17 cellular contexts compared by ENCODE assay signal in the genomic region with DNA sequence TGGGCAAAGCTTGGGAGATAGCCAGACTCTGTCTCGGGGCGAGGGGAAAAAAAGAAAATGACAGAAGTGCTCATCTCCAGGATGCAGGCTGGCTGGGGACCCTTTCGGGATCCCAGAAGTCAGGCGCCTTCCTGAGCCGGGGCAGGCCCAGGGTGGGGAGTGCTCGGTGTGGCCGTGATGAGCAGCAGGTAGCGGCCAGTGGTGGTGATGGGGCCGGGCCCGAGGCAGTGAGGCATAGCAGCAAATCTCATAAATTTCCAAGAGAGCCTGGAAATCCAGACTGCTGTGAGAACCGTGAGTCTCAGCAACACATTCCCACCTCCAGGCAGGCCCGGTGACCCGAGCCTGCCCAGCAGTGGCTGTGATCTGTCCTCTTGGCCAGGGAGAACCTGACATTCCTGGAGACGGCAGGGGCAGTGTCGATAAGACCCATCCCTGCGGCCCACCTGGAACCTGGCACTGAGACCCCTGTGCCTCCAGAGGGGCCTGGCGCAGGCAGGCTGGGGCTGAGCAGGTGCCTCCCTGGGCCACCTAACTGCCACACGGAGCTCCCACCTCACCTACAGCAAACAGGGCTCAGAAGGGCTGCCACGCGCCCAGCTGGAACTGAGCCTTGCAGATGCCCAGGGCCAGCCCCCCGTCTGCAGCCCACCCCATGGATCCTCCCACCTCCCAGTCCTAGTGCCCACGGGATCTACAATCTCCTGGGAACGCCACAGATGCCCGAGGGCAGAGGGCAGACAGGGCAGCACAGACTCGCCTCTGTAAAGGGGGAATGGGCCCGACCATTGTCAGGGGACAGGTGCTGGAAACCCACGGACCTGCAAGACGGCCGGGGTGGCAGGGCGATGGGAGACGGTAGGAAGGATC. TPM values are rescaled to one million over a fixed set of nuclear protein-coding genes. Genes with fewer than 3 reads are reported as not detected.
A peak's percentile ranks its signal among the peaks of the same experiment; 100 is the strongest.
DNase-seq lines count a peak whose midpoint lies in the region; ATAC-seq, FAIRE-seq and TF ChIP-seq lines count a peak whose summit lies in the region.
"Had no signal": no experiment of that assay in that cellular context is flagged by ENCODE, and none has a peak within 500 bp of the region (broad histone marks: within the 10 kb centered on the region; RNA-seq: fewer than 3 reads in every experiment).

No MANE protein-coding gene starts in this region.

- dilution Hi-C loops in mammary epithelial cell (cut with HindIII; ENCODE audit: low sequenced_read_pairs), result loop anchor here (5.0 kb wide), 3 partner anchors 92 to 183 kb away; no protein-coding TSS in a partner anchor

- POLR2A ChIA-PET in K562 (lab: Yijun Ruan, JAX), result no interaction called here

- no peak for TF ChIP-seq RAD21 in K562 (CRISPR knock-in tag; conservative IDR thresholded peaks at IDR 0.05 in 1 of 2, IDR thresholded peaks at IDR 0.05 in 1 of 2)

- ATAC-seq in K562 (no peak), mucosa of descending colon (no peak)

- H3K4me1 ChIP-seq in K562 (replicated peaks in 1 of 2; ENCODE audit: control insufficient read depth in 2 of 2, insufficient read depth in 2 of 2, low read length in 2 of 2), result peaks cover 0 to 20% of the 10 kb centered on the region in 2 experiments; a peak in 1 of 5 replicates
- H3K4me1 ChIP-seq in mammary epithelial cell (ENCODE audit: insufficient read depth, low read length), result no peaks in the 10 kb centered on the region
- no peaks in the 10 kb centered on the region for H3K4me1 ChIP-seq in mucosa of descending colon (ENCODE audit: low read depth)
- H3K4me1 ChIP-seq: Caco-2 had no signal

- no peaks in the 10 kb centered on the region for H3K27me3 Mint-ChIP-seq in activated T-cell treated with anti-CD3 and anti-CD28 coated beads, Interleukin-2, amount 50 U/mL, for 24 hours
- no peaks in the 10 kb centered on the region for H3K27me3 Mint-ChIP-seq in nephron progenitor cell (ENCODE audit: low read depth, poor library complexity)
- H3K27me3 Mint-ChIP-seq: CD8-positive, alpha-beta memory T cell had no signal

- H3K4me3 ChIP-seq in K562 (no peak overlapping the region), mammary epithelial cell (replicated peaks in 1 of 3; ENCODE audit: insufficient read depth in 1 of 3, low read depth in 2 of 3, low read length in 3 of 3) (no peak overlapping the region), mucosa of descending colon (no peak overlapping the region)
- H3K4me3 ChIP-seq: BLaER1 had no signal

- H3K36me3 ChIP-seq in K562 (ENCODE audit: control insufficient read depth, insufficient read depth, low read length), result peaks cover 95% of the 10 kb centered on the region; the same call in 2 of the 3 replicates
- H3K36me3 ChIP-seq in mammary epithelial cell (ENCODE audit: insufficient read depth, low read length), result peaks cover 38% of the 10 kb centered on the region
- H3K36me3 ChIP-seq in mucosa of descending colon (ENCODE audit: low read depth), result peaks cover 30% of the 10 kb centered on the region

- 93% methylated on average over 24 of the region's 31 CpGs for WGBS in K562 (ENCODE audit: insufficient coverage, low coverage, missing lambda C conversion rate)
- 90% methylated on average over 15 of the region's 31 CpGs for WGBS in mammary epithelial cell (ENCODE audit: low coverage, missing lambda C conversion rate)

- H4K20me1 ChIP-seq in K562 (replicated peaks; ENCODE audit: control insufficient read depth, insufficient read depth, low read length) (peaks cover 4% of the 10 kb centered on the region; the same call in 1 of the 2 replicates), mammary epithelial cell (ENCODE audit: insufficient read depth, low read length) (no peaks in the 10 kb centered on the region)

- H3K9me3 ChIP-seq in K562 (replicated peaks; ENCODE audit: control insufficient read depth, insufficient read depth, low read depth, low read length) (no peaks in the 10 kb centered on the region), mammary epithelial cell (replicated peaks; ENCODE audit: insufficient read depth, low read length) (no peaks in the 10 kb centered on the region), mucosa of descending colon (no peaks in the 10 kb centered on the region)
- H3K9me3 ChIP-seq: BLaER1, Caco-2 had no signal

- CTCF ChIA-PET in K562 (lab: Yijun Ruan, JAX; ENCODE audit: low intra/inter-chr PET ratio) (no interaction called here), mammary epithelial cell (lab: Charles Lee; ENCODE audit: low non-redundant PET) (no interaction called here)

- no peak overlapping the region for H3K4me3 Mint-ChIP-seq in activated T-cell treated with anti-CD3 and anti-CD28 coated beads, Interleukin-2, amount 50 U/mL, for 24 hours
- no peak overlapping the region for H3K4me3 Mint-ChIP-seq in nephron progenitor cell
- H3K4me3 Mint-ChIP-seq: CD8-positive, alpha-beta memory T cell; H9 had no signal

- no peaks in the 10 kb centered on the region for H3K9me3 Mint-ChIP-seq in activated T-cell treated with anti-CD3 and anti-CD28 coated beads, Interleukin-2, amount 50 U/mL, for 24 hours
- no peaks in the 10 kb centered on the region for H3K9me3 Mint-ChIP-seq in nephron progenitor cell
- H3K9me3 Mint-ChIP-seq: CD8-positive, alpha-beta memory T cell; H9 had no signal

- H3K27ac ChIP-seq in K562 (ENCODE audit: extremely low read depth, low read depth, low read length), result no peak overlapping the region
- H3K27ac ChIP-seq in mammary epithelial cell (ENCODE audit: insufficient read depth, low read depth, low read length), result no peak overlapping the region
- H3K27ac ChIP-seq: 22Rv1, BLaER1 had no signal

- no peak overlapping the region for H3K4me2 ChIP-seq in K562 (ENCODE audit: insufficient read depth, low read length)
- H3K4me2 ChIP-seq in mammary epithelial cell (ENCODE audit: insufficient read depth, low read depth, low read length), result no peak overlapping the region
- H3K4me2 ChIP-seq: BLaER1 had no signal

- TF ChIP-seq POLR2A in K562 (conservative IDR thresholded peaks at IDR 0.05), result no peak

- FAIRE-seq in K562 (lab: Jason Lieb, UNC), result no peak
- FAIRE-seq: GM12892, GM19239, HTR-8/SVneo had no signal

- no peaks in the 10 kb centered on the region for H3K9me1 ChIP-seq in K562 (ENCODE audit: control insufficient read depth, insufficient read depth, low read length)

- H2AFZ ChIP-seq in K562 (ENCODE audit: low read depth, low read length) (no peak overlapping the region), mammary epithelial cell (ENCODE audit: low read depth, low read length) (no peak overlapping the region)

- BruUV-seq in K562 (replicated peaks; lab: Mats Ljungman, UMichigan), result no TSS peak
- BruUV-seq in mammary epithelial cell (replicated peaks; lab: Mats Ljungman, UMichigan), result no TSS peak

- peak overlapping the region; percentile 26 for H3K27ac Mint-ChIP-seq in activated T-cell treated with anti-CD3 and anti-CD28 coated beads, Interleukin-2, amount 50 U/mL, for 24 hours
- no peak overlapping the region for H3K27ac Mint-ChIP-seq in nephron progenitor cell
- H3K27ac Mint-ChIP-seq: CD8-positive, alpha-beta memory T cell had no signal

- H3K36me3 Mint-ChIP-seq in activated T-cell treated with anti-CD3 and anti-CD28 coated beads, Interleukin-2, amount 50 U/mL, for 24 hours (ENCODE audit: low read depth), result peaks cover 94% of the 10 kb centered on the region
- peaks cover 16% of the 10 kb centered on the region for H3K36me3 Mint-ChIP-seq in nephron progenitor cell (ENCODE audit: low read depth)

- H3K79me2 ChIP-seq in K562 (ENCODE audit: control insufficient read depth, insufficient read depth, low read length) (no peaks in the 10 kb centered on the region), mammary epithelial cell (ENCODE audit: insufficient read depth, low read length) (peaks cover 23% of the 10 kb centered on the region)

- in situ Hi-C loops in K562 (cut with MboI), result no loop called here
- in situ Hi-C loops in mammary epithelial cell (cut with MboI; ENCODE audit: low sequenced_read_pairs in 2 of 2), result no loop called here

- intact Hi-C loops in K562 (cut with micrococcal nuclease), result no loop called here
- intact Hi-C loops in mammary epithelial cell (cut with micrococcal nuclease), result no loop called here
- intact Hi-C loops in mucosa of descending colon (cut with DNase I, micrococcal nuclease), result no loop called here

- H3K27me3 ChIP-seq in K562 (ENCODE audit: control insufficient read depth in 2 of 2, insufficient read depth in 2 of 2, low read length in 2 of 2), result no peaks in the 10 kb centered on the region; a peak in 1 of 5 replicates
- no peaks in the 10 kb centered on the region for H3K27me3 ChIP-seq in mammary epithelial cell (ENCODE audit: insufficient read depth, low read length)
- H3K27me3 ChIP-seq: BLaER1 had no signal

- TF ChIP-seq CTCF in K562 (IDR thresholded peaks at IDR 0.05 in 2 of 3, conservative IDR thresholded peaks at IDR 0.05 in 1 of 3; ENCODE audit: insufficient read depth in 2 of 3, low read depth in 1 of 3, low read length in 3 of 3) (no peak), nephron progenitor cell (IDR thresholded peaks at IDR 0.05) (no peak), mammary epithelial cell (conservative IDR thresholded peaks at IDR 0.05 in 1 of 2, IDR thresholded peaks at IDR 0.05 in 1 of 2; ENCODE audit: extremely low read depth in 1 of 2, insufficient read depth in 1 of 2, low read depth in 1 of 2, low read length in 2 of 2) (no peak), mucosa of descending colon (IDR thresholded peaks at IDR 0.05) (no peak)

- no peaks in the 10 kb centered on the region for H3K4me1 Mint-ChIP-seq in activated T-cell treated with anti-CD3 and anti-CD28 coated beads, Interleukin-2, amount 50 U/mL, for 24 hours (ENCODE audit: low read depth)
- H3K4me1 Mint-ChIP-seq in nephron progenitor cell, result no peaks in the 10 kb centered on the region
- H3K4me1 Mint-ChIP-seq: CD8-positive, alpha-beta memory T cell; H9 had no signal

- no peak for TF ChIP-seq EP300 in K562 (IDR thresholded peaks at IDR 0.05; ENCODE audit: low read length)

- no peak for DNase-seq in activated T-cell treated with anti-CD3 and anti-CD28 coated beads, Interleukin-2, amount 50 U/mL, for 24 hours
- DNase-seq in activated T-cell treated with anti-CD3 and anti-CD28 coated beads for 4 hours (no peak), K562 (ENCODE audit: extremely low read depth in 1 of 4, low spot score in 3 of 4) (no peak), nephron progenitor cell (peak; percentile 9), mammary epithelial cell (no peak), mucosa of descending colon (no peak)
- DNase-seq: Caco-2; CD8-positive, alpha-beta memory T cell; DND-41; GDM1; GOT3; H9 had no signal

- H3K9ac ChIP-seq in K562 (ENCODE audit: insufficient read depth in 1 of 2, low read depth in 2 of 2, low read length in 2 of 2) (no peak overlapping the region; a peak in 1 of 4 replicates), mammary epithelial cell (ENCODE audit: insufficient read depth, low read length) (no peak overlapping the region)
- H3K9ac ChIP-seq: BLaER1 had no signal

RNA-seq across cellular contexts. Expression of gene IZUMO4, which starts 23.4 kb away (rescaled TPM):
- total RNA-seq in K562 (2011; cell fraction: chromatin; rRNA removed; ENCODE audit: low replicate concordance), result 6.2 and 19.6 TPM in 2 replicates
- 14.0 and 17.2 TPM in 2 replicates for total RNA-seq in K562 (2011; cell fraction: nucleolus; rRNA removed)
- 8.0 and 12.0 TPM in 2 replicates for total RNA-seq in K562 (2011; cell fraction: nucleoplasm; rRNA removed)
- total RNA-seq in K562 (2014; rRNA removed) (0.94 and 1.2 TPM in 2 replicates), K562 (2014; rRNA removed; fragmentation: Illumina TruSeq; extraction: Trizol) (0.25 and 0.48 TPM in 2 replicates), K562 (2015; rRNA removed; fragmentation: Illumina TruSeq; extraction: Trizol) (0.53 and 0.72 TPM in 2 replicates), K562 (2021) (1.6 TPM in 2 replicates), mammary epithelial cell (10 to 100 TPM in 1 of 2 donors, 1 to 10 TPM in 1; 1.2 to 11.2 TPM), mucosa of descending colon (1 to 10 TPM; 2.2 to 5.3 (median 3.4) TPM)
- polyA plus RNA-seq in K562 (2011; rRNA removed) (2.6 and 9.3 TPM in 2 replicates), K562 (2014; fragmentation: Illumina TruSeq; extraction: Trizol) (0.78 and 1.4 TPM in 2 replicates), K562 (2014; fragmentation: Nextera tagmentation; extraction: Ambion mirVana) (under 1 TPM; 0.07 to 0.13 TPM), K562 (2014; rRNA removed) (1.6 and 3.9 TPM in 2 replicates), mammary epithelial cell (12.6 TPM)
- polyA plus RNA-seq in K562 (2011; cell fraction: cytosol; rRNA removed), result 3.7 and 5.5 TPM in 2 replicates
- 59.2 and 77.4 TPM in 2 replicates for polyA plus RNA-seq in K562 (2011; cell fraction: nucleus; rRNA removed)
- polyA plus RNA-seq in K562 (2012), result 2.1 and 5.9 TPM in 2 replicates
- polyA minus RNA-seq in K562 (2011; rRNA and poly(A)+ RNA removed), result 0.60 and 0.74 TPM in 2 replicates
- not detected in 2 replicates for polyA minus RNA-seq in K562 (2011; cell fraction: cytosol; rRNA and poly(A)+ RNA removed)
- polyA minus RNA-seq in K562 (2011; cell fraction: nucleus; rRNA and poly(A)+ RNA removed), result 5.4 and 8.3 TPM in 2 replicates
- polyA minus RNA-seq in mammary epithelial cell, result 8.8 TPM

RNA-seq across cellular contexts. Expression of gene MOB3A, which starts 24.0 kb away (rescaled TPM):
- total RNA-seq in K562 (2011; cell fraction: chromatin; rRNA removed; ENCODE audit: low replicate concordance), result 14.5 and 31.8 TPM in 2 replicates
- 13.9 and 14.7 TPM in 2 replicates for total RNA-seq in K562 (2011; cell fraction: nucleolus; rRNA removed)
- total RNA-seq in K562 (2011; cell fraction: nucleoplasm; rRNA removed), result 13.0 and 13.8 TPM in 2 replicates
- total RNA-seq in K562 (2014; rRNA removed), result 6.0 TPM in 2 replicates
- total RNA-seq in K562 (2014; rRNA removed; fragmentation: Illumina TruSeq; extraction: Trizol), result 2.6 and 2.7 TPM in 2 replicates
- 5.4 and 5.8 TPM in 2 replicates for total RNA-seq in K562 (2015; rRNA removed; fragmentation: Illumina TruSeq; extraction: Trizol)
- 20.5 and 24.1 TPM in 2 replicates for total RNA-seq in K562 (2021)
- polyA plus RNA-seq in K562 (2011; rRNA removed), result 10.9 and 24.8 TPM in 2 replicates
- polyA plus RNA-seq in K562 (2011; cell fraction: cytosol; rRNA removed), result 30.7 and 31.8 TPM in 2 replicates
- polyA plus RNA-seq in K562 (2011; cell fraction: nucleus; rRNA removed), result 10.5 and 12.5 TPM in 2 replicates
- polyA plus RNA-seq in K562 (2012), result 10.9 and 12.9 TPM in 2 replicates
- 11.9 and 12.0 TPM in 2 replicates for polyA plus RNA-seq in K562 (2014; fragmentation: Illumina TruSeq; extraction: Trizol)
- 1 to 10 TPM; 1.1 to 2.2 TPM for polyA plus RNA-seq in K562 (2014; fragmentation: Nextera tagmentation; extraction: Ambion mirVana)
- polyA plus RNA-seq in K562 (2014; rRNA removed), result 8.2 and 10.3 TPM in 2 replicates
- 10.3 and 10.6 TPM in 2 replicates for polyA minus RNA-seq in K562 (2011; rRNA and poly(A)+ RNA removed)
- 26.8 and 37.9 TPM in 2 replicates for polyA minus RNA-seq in K562 (2011; cell fraction: cytosol; rRNA and poly(A)+ RNA removed)
- 3.9 and 8.2 TPM in 2 replicates for polyA minus RNA-seq in K562 (2011; cell fraction: nucleus; rRNA and poly(A)+ RNA removed)
- 10 to 100 TPM; 22.0 to 91.4 TPM for total RNA-seq in mammary epithelial cell
- polyA plus RNA-seq in mammary epithelial cell, result 84.2 TPM
- 147 TPM for polyA minus RNA-seq in mammary epithelial cell
- 10 to 100 TPM; 39.8 to 76.8 (median 43.7) TPM for total RNA-seq in mucosa of descending colon

RNA-seq across cellular contexts. Expression of gene AP3D1, which starts 31.2 kb away (rescaled TPM):
- total RNA-seq in K562 (2011; cell fraction: chromatin; rRNA removed; ENCODE audit: low replicate concordance), result 129 and 304 TPM in 2 replicates
- 133 and 146 TPM in 2 replicates for total RNA-seq in K562 (2011; cell fraction: nucleolus; rRNA removed)
- 118 and 124 TPM in 2 replicates for total RNA-seq in K562 (2011; cell fraction: nucleoplasm; rRNA removed)
- total RNA-seq in K562 (2014; rRNA removed) (52.0 and 68.7 TPM in 2 replicates), K562 (2014; rRNA removed; fragmentation: Illumina TruSeq; extraction: Trizol) (23.3 and 28.0 TPM in 2 replicates), K562 (2015; rRNA removed; fragmentation: Illumina TruSeq; extraction: Trizol) (35.9 and 36.9 TPM in 2 replicates), K562 (2021) (72.3 and 86.1 TPM in 2 replicates), mammary epithelial cell (100 to 1,000 TPM; 124 to 143 TPM), mucosa of descending colon (100 to 1,000 TPM; 103 to 120 (median 103) TPM)
- polyA plus RNA-seq in K562 (2011; rRNA removed) (34.9 and 55.0 TPM in 2 replicates), K562 (2014; fragmentation: Illumina TruSeq; extraction: Trizol) (82.1 and 90.4 TPM in 2 replicates), K562 (2014; fragmentation: Nextera tagmentation; extraction: Ambion mirVana) (1 to 10 TPM; 1.2 to 1.6 TPM), K562 (2014; rRNA removed) (47.5 and 48.7 TPM in 2 replicates), mammary epithelial cell (95.6 TPM)
- 49.2 and 58.1 TPM in 2 replicates for polyA plus RNA-seq in K562 (2011; cell fraction: cytosol; rRNA removed)
- polyA plus RNA-seq in K562 (2011; cell fraction: nucleus; rRNA removed), result 226 and 232 TPM in 2 replicates
- 95.5 and 117 TPM in 2 replicates for polyA plus RNA-seq in K562 (2012)
- 42.6 and 42.8 TPM in 2 replicates for polyA minus RNA-seq in K562 (2011; rRNA and poly(A)+ RNA removed)
- 69.3 and 76.0 TPM in 2 replicates for polyA minus RNA-seq in K562 (2011; cell fraction: cytosol; rRNA and poly(A)+ RNA removed)
- 40.8 and 59.9 TPM in 2 replicates for polyA minus RNA-seq in K562 (2011; cell fraction: nucleus; rRNA and poly(A)+ RNA removed)
- polyA minus RNA-seq in mammary epithelial cell, result 288 TPM

RNA-seq across cellular contexts. Expression of gene DOT1L, which starts 43.6 kb away (rescaled TPM):
- 129 and 244 TPM in 2 replicates for total RNA-seq in K562 (2011; cell fraction: chromatin; rRNA removed; ENCODE audit: low replicate concordance)
- 98.9 and 104 TPM in 2 replicates for total RNA-seq in K562 (2011; cell fraction: nucleolus; rRNA removed)
- 68.3 and 74.5 TPM in 2 replicates for total RNA-seq in K562 (2011; cell fraction: nucleoplasm; rRNA removed)
- 12.7 and 18.7 TPM in 2 replicates for total RNA-seq in K562 (2014; rRNA removed)
- total RNA-seq in K562 (2014; rRNA removed; fragmentation: Illumina TruSeq; extraction: Trizol), result 10.0 and 10.5 TPM in 2 replicates
- 7.0 and 8.4 TPM in 2 replicates for total RNA-seq in K562 (2015; rRNA removed; fragmentation: Illumina TruSeq; extraction: Trizol)
- total RNA-seq in K562 (2021), result 66.2 and 66.5 TPM in 2 replicates
- polyA plus RNA-seq in K562 (2011; rRNA removed), result 5.7 and 8.6 TPM in 2 replicates
- polyA plus RNA-seq in K562 (2011; cell fraction: cytosol; rRNA removed), result 4.8 and 11.5 TPM in 2 replicates
- 35.2 and 71.1 TPM in 2 replicates for polyA plus RNA-seq in K562 (2011; cell fraction: nucleus; rRNA removed)
- polyA plus RNA-seq in K562 (2012), result 25.0 and 27.8 TPM in 2 replicates
- polyA plus RNA-seq in K562 (2014; fragmentation: Illumina TruSeq; extraction: Trizol), result 15.1 and 16.2 TPM in 2 replicates
- under 1 TPM; 0.32 to 0.51 TPM for polyA plus RNA-seq in K562 (2014; fragmentation: Nextera tagmentation; extraction: Ambion mirVana)
- 21.2 and 24.8 TPM in 2 replicates for polyA plus RNA-seq in K562 (2014; rRNA removed)
- polyA minus RNA-seq in K562 (2011; rRNA and poly(A)+ RNA removed), result 14.5 and 24.1 TPM in 2 replicates
- 23.7 and 36.0 TPM in 2 replicates for polyA minus RNA-seq in K562 (2011; cell fraction: cytosol; rRNA and poly(A)+ RNA removed)
- 17.9 and 27.9 TPM in 2 replicates for polyA minus RNA-seq in K562 (2011; cell fraction: nucleus; rRNA and poly(A)+ RNA removed)
- total RNA-seq in mammary epithelial cell, result 10 to 100 TPM in 1 of 2 donors, 1 to 10 TPM in 1; 4.3 to 25.6 TPM
- 6.3 TPM for polyA plus RNA-seq in mammary epithelial cell
- polyA minus RNA-seq in mammary epithelial cell, result 31.7 TPM
- 10 to 100 TPM; 38.1 to 48.1 (median 44.5) TPM for total RNA-seq in mucosa of descending colon
